1 cellular context compared by ENCODE assay signal in genomic region chr4:74692973-74693372, GRCh38.
TF ChIP-seq lines count a peak whose summit lies in the region.

No MANE protein-coding gene starts in this region.

TF ChIP-seq in IMR-90, 13 proteins besides CTCF, POLR2A, EP300 and RAD21:
- TF ChIP-seq SMC3 (IDR thresholded peaks at IDR 0.05; ENCODE audit: low read depth, low read length): no peak
- TF ChIP-seq NFE2L2 (IDR thresholded peaks at IDR 0.05; ENCODE audit: low read depth, low read length): no peak
- no peak for TF ChIP-seq RFX5 (IDR thresholded peaks at IDR 0.05; ENCODE audit: low read depth, low read length)
- no peak for TF ChIP-seq CHD1 (IDR thresholded peaks at IDR 0.05; ENCODE audit: low read depth, low read length)
- TF ChIP-seq, protein P1, sequence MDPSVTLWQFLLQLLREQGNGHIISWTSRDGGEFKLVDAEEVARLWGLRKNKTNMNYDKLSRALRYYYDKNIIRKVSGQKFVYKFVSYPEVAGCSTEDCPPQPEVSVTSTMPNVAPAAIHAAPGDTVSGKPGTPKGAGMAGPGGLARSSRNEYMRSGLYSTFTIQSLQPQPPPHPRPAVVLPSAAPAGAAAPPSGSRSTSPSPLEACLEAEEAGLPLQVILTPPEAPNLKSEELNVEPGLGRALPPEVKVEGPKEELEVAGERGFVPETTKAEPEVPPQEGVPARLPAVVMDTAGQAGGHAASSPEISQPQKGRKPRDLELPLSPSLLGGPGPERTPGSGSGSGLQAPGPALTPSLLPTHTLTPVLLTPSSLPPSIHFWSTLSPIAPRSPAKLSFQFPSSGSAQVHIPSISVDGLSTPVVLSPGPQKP (IDR thresholded peaks at IDR 0.05; ENCODE audit: borderline replicate concordance, low read depth, low read length): no peak
- no peak for TF ChIP-seq USF2 (IDR thresholded peaks at IDR 0.05; ENCODE audit: low read depth, low read length)
- TF ChIP-seq CEBPB (IDR thresholded peaks at IDR 0.05; ENCODE audit: low read depth, low read length): no peak
